8 cellular contexts compared by ENCODE assay signal in the genomic region with DNA sequence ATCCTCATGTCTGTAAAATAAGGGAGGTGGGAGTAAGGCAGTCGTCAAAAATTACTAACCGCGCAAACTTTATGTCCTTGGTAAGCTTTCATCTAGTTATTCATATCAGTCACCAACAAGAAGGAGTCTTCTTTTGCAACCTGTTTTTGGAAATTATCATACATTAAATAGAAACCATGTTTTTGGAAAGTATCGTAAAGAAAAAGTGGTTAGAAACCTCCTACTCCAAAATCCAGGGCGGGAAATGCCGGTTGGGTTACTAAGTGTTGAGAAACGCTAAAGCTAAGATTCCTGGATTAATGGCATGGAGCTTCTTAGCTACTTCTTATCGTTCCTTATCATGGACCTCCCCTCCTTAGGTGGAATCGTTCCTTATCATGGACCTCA. TPM values are rescaled to one million over a fixed set of nuclear protein-coding genes. Genes with fewer than 3 reads are reported as not detected.
DNase-seq lines count a peak whose midpoint lies in the region; ATAC-seq and TF ChIP-seq lines count a peak whose summit lies in the region.

No MANE protein-coding gene starts in this region.

- intact Hi-C loops in CD4-positive, alpha-beta T cell (cut with DNase I, micrococcal nuclease), result loop anchor here in 1 of 2 experiments (5.0 kb wide), 1 partner anchor 87 kb away; no protein-coding TSS in a partner anchor
- intact Hi-C loops in natural killer cell (cut with micrococcal nuclease), result no loop called here

- CTCF ChIA-PET in CD4-positive, alpha-beta T cell (lab: Charles Lee), result interaction anchor here (0.7 to 1.7 kb wide), 4 partner anchors 11 to 345 kb away, joined by 3 to 4 read pairs (median 4); a partner anchor contains a TSS

- H3K4me1 ChIP-seq in HUES64 (ENCODE audit: insufficient read depth, low read length), result no peaks in the 10 kb centered on the region

- no peak for ATAC-seq in CD4-positive, alpha-beta T cell (ENCODE audit: poor library complexity)
- ATAC-seq in natural killer cell (peak in 1 of 3 donors; percentile 2), HG03108 (IDR thresholded peaks at IDR 0.05; ENCODE audit: unreplicated experiment) (no peak), GM21786 (IDR thresholded peaks at IDR 0.05; ENCODE audit: unreplicated experiment) (no peak)

- no peaks in the 10 kb centered on the region for H3K9me3 ChIP-seq in CD4-positive, alpha-beta T cell (ENCODE audit: control insufficient read depth, low read length)
- no peaks in the 10 kb centered on the region for H3K9me3 ChIP-seq in HUES64 (ENCODE audit: insufficient read depth, low read depth, low read length)

- H3K27me3 Mint-ChIP-seq in CD4-positive, alpha-beta T cell, result no peaks in the 10 kb centered on the region
- no peaks in the 10 kb centered on the region for H3K27me3 Mint-ChIP-seq in natural killer cell (ENCODE audit: low read depth in 2 of 2)

- H3K27me3 ChIP-seq in CD4-positive, alpha-beta T cell (ENCODE audit: control insufficient read depth, insufficient read depth, low read length), result no peaks in the 10 kb centered on the region
- peaks cover 43% of the 10 kb centered on the region for H3K27me3 ChIP-seq in HUES64 (ENCODE audit: insufficient read depth, low read length)

- H3K9ac ChIP-seq in HUES64 (ENCODE audit: low read depth, low read length), result peak overlapping the region; percentile 40

- H3K4me3 Mint-ChIP-seq in CD4-positive, alpha-beta T cell, result peak overlapping the region; percentile 94
- peak overlapping the region; percentile 91 for H3K4me3 Mint-ChIP-seq in natural killer cell

- H3K36me3 ChIP-seq in HUES64 (ENCODE audit: insufficient read depth, low read length), result no peaks in the 10 kb centered on the region

- no peak for TF ChIP-seq CTCF in CD4-positive, alpha-beta T cell (IDR thresholded peaks at IDR 0.05)
- TF ChIP-seq CTCF in choroid plexus epithelial cell (conservative IDR thresholded peaks at IDR 0.05; ENCODE audit: low read depth, low read length) (no peak), natural killer cell (IDR thresholded peaks at IDR 0.05) (no peak)

- H3K4me1 Mint-ChIP-seq in CD4-positive, alpha-beta T cell (ENCODE audit: low read depth), result peaks cover 21% of the 10 kb centered on the region
- peaks cover 17 to 18% of the 10 kb centered on the region in 2 donors for H3K4me1 Mint-ChIP-seq in natural killer cell

- H3K36me3 Mint-ChIP-seq in CD4-positive, alpha-beta T cell (ENCODE audit: low read depth), result peaks cover 15% of the 10 kb centered on the region
- no peaks in the 10 kb centered on the region for H3K36me3 Mint-ChIP-seq in natural killer cell

- H3K4me3 ChIP-seq in HUES64 (ENCODE audit: low read length), result peak overlapping the region; percentile 65
- peak overlapping the region; percentile 88 for H3K4me3 ChIP-seq in choroid plexus epithelial cell (ENCODE audit: low read depth, low read length)

- DNase-seq in CD4-positive, alpha-beta T cell, result no peak
- DNase-seq in choroid plexus epithelial cell (ENCODE audit: low read depth) (peak; percentile 19), natural killer cell (no peak), H4 (ENCODE audit: low spot score) (no peak)
- no peak for DNase-seq in central memory CD4-positive, alpha-beta T cell

- no peaks in the 10 kb centered on the region for H3K9me3 Mint-ChIP-seq in CD4-positive, alpha-beta T cell
- H3K9me3 Mint-ChIP-seq in natural killer cell, result no peaks in the 10 kb centered on the region

- 74% methylated on average over 6 of the region's 9 CpGs for whole genome bisulfite sequencing in HUES64

- no peak overlapping the region for H3K27ac Mint-ChIP-seq in CD4-positive, alpha-beta T cell
- H3K27ac Mint-ChIP-seq in natural killer cell, result no peak overlapping the region

- H3K27ac ChIP-seq in CD4-positive, alpha-beta T cell (ENCODE audit: low read depth, low read length), result no peak overlapping the region
- no peak overlapping the region for H3K27ac ChIP-seq in HUES64 (ENCODE audit: low read depth, low read length)

- POLR2A ChIA-PET in CD4-positive, alpha-beta T cell (lab: Charles Lee), result interaction anchor here (0.9 to 2.4 kb wide), 4 partner anchors 9 to 93 kb away, joined by 3 to 18 read pairs (median 12); a partner anchor contains a TSS

RNA-seq across cellular contexts. Expression of a gene that starts 0.8 kb away (rescaled TPM):
- total RNA-seq in CD4-positive, alpha-beta T cell, result 1 to 10 TPM; 2.1 to 2.2 TPM
- 0.80 TPM for polyA plus RNA-seq in HUES64 (2013, experiment 1 of 2)
- 1.8 TPM for polyA plus RNA-seq in HUES64 (2013, experiment 2 of 2)
- 1 to 10 TPM; 1.5 to 2.2 (median 1.7) TPM for total RNA-seq in natural killer cell
- 1.9 and 2.3 TPM in 2 replicates for total RNA-seq in H4 (2014; rRNA removed; shearing (Covaris generic))

RNA-seq across cellular contexts. Expression of a gene that starts 29.4 kb away (rescaled TPM):
- not detected for total RNA-seq in CD4-positive, alpha-beta T cell
- polyA plus RNA-seq in HUES64 (2013, experiment 1 of 2), result 0.10 TPM
- not detected for polyA plus RNA-seq in HUES64 (2013, experiment 2 of 2)
- not detected for total RNA-seq in natural killer cell
- 0.23 TPM in 1 of 2 replicates, not detected in the other for total RNA-seq in H4 (2014; rRNA removed; shearing (Covaris generic))
